ENCODE assay signal across 10 cellular contexts in the genomic region with DNA sequence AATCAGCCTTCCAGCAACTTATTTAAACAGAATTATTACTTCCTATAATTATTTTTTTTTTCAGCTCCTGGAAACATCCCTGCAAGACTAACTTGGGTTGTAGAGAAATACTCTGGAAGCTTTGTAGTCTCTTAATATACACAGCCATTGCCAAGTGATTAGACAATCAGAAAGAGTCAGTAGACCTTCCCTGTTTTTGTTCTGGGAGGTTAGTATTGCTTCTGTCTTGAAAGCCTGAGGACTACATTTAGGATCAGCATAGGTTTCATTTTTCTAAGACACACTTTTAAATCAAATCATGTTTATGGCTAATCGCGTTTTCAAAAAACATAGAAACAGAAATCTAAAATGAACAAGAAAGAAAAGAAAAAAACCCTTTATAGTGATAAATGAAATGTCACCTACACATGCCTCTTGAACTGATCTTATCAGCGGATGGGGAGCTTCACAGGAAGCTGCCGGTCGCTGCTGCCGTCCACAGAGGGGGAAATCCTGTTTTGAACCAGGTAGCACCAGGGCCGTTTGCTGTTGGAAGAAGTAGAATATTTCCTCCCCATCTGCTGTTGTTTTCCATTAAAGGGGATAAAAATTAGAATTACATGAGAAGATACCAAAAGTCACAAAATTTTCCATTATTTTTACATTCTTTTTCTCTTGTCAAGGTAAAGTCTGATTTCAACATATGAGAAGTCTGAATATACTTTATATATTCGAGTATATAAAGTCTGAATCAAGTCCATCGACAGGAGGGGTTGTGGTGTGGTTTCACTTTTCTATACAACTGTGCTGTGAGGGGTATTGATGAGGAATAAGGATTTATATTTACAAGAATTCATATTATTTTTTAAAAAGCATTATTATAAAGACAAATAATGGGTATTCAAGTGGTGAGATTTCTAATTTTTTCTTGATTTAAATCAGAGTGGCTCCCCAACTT.
DNase-seq lines count a peak whose midpoint lies in the region; ATAC-seq and TF ChIP-seq lines count a peak whose summit lies in the region.
"Had no signal": no experiment of that assay in that cellular context is flagged by ENCODE, and none has a peak within 500 bp of the region (broad histone marks: within the 10 kb centered on the region; RNA-seq: fewer than 3 reads in every experiment).

No MANE protein-coding gene starts in this region.

- no peak overlapping the region for H3K4me3 ChIP-seq in SK-N-SH (ENCODE audit: low read depth in 2 of 2, low read length in 1 of 2)
- no peak overlapping the region for H3K4me3 ChIP-seq in ovary
- no peak overlapping the region for H3K4me3 ChIP-seq in testis
- no peak overlapping the region for H3K4me3 ChIP-seq in foreskin fibroblast (ENCODE audit: low read depth in 1 of 2, low read length in 2 of 2)

- H3K9me2 ChIP-seq in SK-N-SH, result no peaks in the 10 kb centered on the region

- DNase-seq in SK-N-SH (peak; percentile 51), ovary (no peak), testis (no peak), foreskin fibroblast (no peak), pons (ENCODE audit: low spot score) (no peak)
- DNase-seq in activated T-helper 9 cell treated with anti-CD3 and anti-CD28 coated beads, Interleukin-2, amount 50 U/mL, for 16 hours (ENCODE audit: low read depth), result peak; percentile 27
- DNase-seq: NCI-H748 treated with DMSO at 0.1 percent for 48 hours, upper lobe of left lung had no signal

- H3K27me3 ChIP-seq in SK-N-SH (ENCODE audit: insufficient read depth) (no peaks in the 10 kb centered on the region), ovary (no peaks in the 10 kb centered on the region), testis (no peaks in the 10 kb centered on the region)
- H3K27me3 ChIP-seq: upper lobe of left lung had no signal

- H3K9me3 ChIP-seq in SK-N-SH (no peaks in the 10 kb centered on the region), ovary (no peaks in the 10 kb centered on the region), testis (no peaks in the 10 kb centered on the region)
- H3K9me3 ChIP-seq: upper lobe of left lung had no signal

- H3K4me2 ChIP-seq in SK-N-SH, result no peak overlapping the region

- WGBS in SK-N-SH (ENCODE audit: low lambda C conversion rate), result 58% methylated on average over 9 of the region's 9 CpGs
- WGBS in ovary, 3 donors, result 44 to 48% (median 47%) methylated on average over 9 of the region's 9 CpGs
- WGBS in testis, 2 donors, result 69 to 74% methylated on average over 9 of the region's 9 CpGs

- no peaks in the 10 kb centered on the region for H3F3A ChIP-seq in SK-N-SH (replicated peaks; ENCODE audit: insufficient read depth)

- TF ChIP-seq CTCF in SK-N-SH (IDR thresholded peaks at IDR 0.05) (no peak), ovary (IDR thresholded peaks at IDR 0.05) (no peak), testis (IDR thresholded peaks at IDR 0.05) (no peak), foreskin fibroblast (IDR thresholded peaks at IDR 0.05; ENCODE audit: low read depth, low read length) (no peak)

- ATAC-seq in SK-N-SH treated with all-trans-retinoic acid at 6 μM for 48 hours, result no peak
- no peak for ATAC-seq in GM21447 (IDR thresholded peaks at IDR 0.05; ENCODE audit: unreplicated experiment)

- no peak overlapping the region for H3K9ac ChIP-seq in SK-N-SH

- no peaks in the 10 kb centered on the region for H4K20me1 ChIP-seq in SK-N-SH (ENCODE audit: insufficient read depth)

- H3K36me3 ChIP-seq in SK-N-SH (replicated peaks in 1 of 2; ENCODE audit: control insufficient read depth in 1 of 2, insufficient read depth in 2 of 2, low read length in 1 of 2) (no peaks in the 10 kb centered on the region), ovary (no peaks in the 10 kb centered on the region), testis (ENCODE audit: low read depth, missing control alignments) (no peaks in the 10 kb centered on the region)
- H3K36me3 ChIP-seq: upper lobe of left lung had no signal

- no peak overlapping the region for H2AFZ ChIP-seq in SK-N-SH (ENCODE audit: low read depth)

- TF ChIP-seq POLR2A in ovary (IDR thresholded peaks at IDR 0.05) (no peak), testis (IDR thresholded peaks at IDR 0.05) (no peak)

- intact Hi-C loops in ovary (cut with DNase I), result loop anchor here in 1 of 4 donors (10.0 kb wide), 1 partner anchor 62 kb away; no protein-coding TSS in a partner anchor
- intact Hi-C loops in testis (cut with DNase I; ENCODE audit: low total_unique reads), result no loop called here

- TF ChIP-seq RAD21 in SK-N-SH (IDR thresholded peaks at IDR 0.05; ENCODE audit: low read length), result no peak

- TF ChIP-seq EP300 in SK-N-SH (IDR thresholded peaks at IDR 0.05; ENCODE audit: borderline replicate concordance in 1 of 2, low read depth in 1 of 2, low read length in 1 of 2) (no peak), ovary (IDR thresholded peaks at IDR 0.05) (no peak)

- peaks cover 0 to 39% of the 10 kb centered on the region in 2 experiments; a peak in 3 of 4 replicates for H3K4me1 ChIP-seq in SK-N-SH (ENCODE audit: control insufficient read depth in 1 of 2, insufficient read depth in 2 of 2, low read depth in 1 of 2, low read length in 1 of 2)
- peaks cover 17% of the 10 kb centered on the region for H3K4me1 ChIP-seq in ovary (ENCODE audit: insufficient read depth)
- peaks cover 41% of the 10 kb centered on the region for H3K4me1 ChIP-seq in testis

- POLR2A ChIA-PET in SK-N-SH (lab: Yijun Ruan, JAX), result interaction anchor here (0.5 kb wide), 1 partner anchor 45 kb away, joined by 3 read pairs; no protein-coding TSS in a partner anchor

- H3K79me2 ChIP-seq in SK-N-SH (ENCODE audit: insufficient read depth), result no peaks in the 10 kb centered on the region

- CTCF ChIA-PET in SK-N-SH (lab: Yijun Ruan, JAX), result interaction anchor here (0.8 kb wide), 1 partner anchor 49 kb away, joined by 3 read pairs; no protein-coding TSS in a partner anchor

- H3K27ac ChIP-seq in SK-N-SH (ENCODE audit: low read depth in 2 of 2, low read length in 1 of 2), result peak overlapping the region in 1 of 2 experiments; percentile 77; a peak in 2 of 4 replicates
- H3K27ac ChIP-seq in ovary, result peak overlapping the region; percentile 78 to 95
- H3K27ac ChIP-seq in testis, result peak overlapping the region; percentile 84 to 88

TF ChIP-seq in SK-N-SH, 30 proteins besides CTCF, POLR2A, EP300 and RAD21:
- TF ChIP-seq MEF2A (IDR thresholded peaks at IDR 0.05; ENCODE audit: borderline replicate concordance, low read depth) (no peak), GATA2 (CRISPR knock-in tag; IDR thresholded peaks at IDR 0.05) (peak; percentile 85)

TF ChIP-seq in SK-N-SH treated with all-trans-retinoic acid at 6 μM for 48 hours, 23 proteins besides CTCF, POLR2A, EP300 and RAD21:
- no peak for TF ChIP-seq GLIS3 (CRISPR knock-in tag; IDR thresholded peaks at IDR 0.05)
- TF ChIP-seq ISL1 (CRISPR knock-in tag; IDR thresholded peaks at IDR 0.05), result no peak
- TF ChIP-seq BACH2 (CRISPR knock-in tag; IDR thresholded peaks at IDR 0.05; ENCODE audit: borderline replicate concordance), result no peak
- TF ChIP-seq CSDC2 (CRISPR knock-in tag; IDR thresholded peaks at IDR 0.05), result no peak
- TF ChIP-seq TCF4 (CRISPR knock-in tag; IDR thresholded peaks at IDR 0.05; ENCODE audit: borderline replicate concordance), result no peak
- no peak for TF ChIP-seq ZC3H10 (CRISPR knock-in tag; IDR thresholded peaks at IDR 0.05)
- TF ChIP-seq ZFP3 (CRISPR knock-in tag; IDR thresholded peaks at IDR 0.05), result no peak
- no peak for TF ChIP-seq ZFP30 (CRISPR knock-in tag; IDR thresholded peaks at IDR 0.05)
- TF ChIP-seq, protein P1, sequence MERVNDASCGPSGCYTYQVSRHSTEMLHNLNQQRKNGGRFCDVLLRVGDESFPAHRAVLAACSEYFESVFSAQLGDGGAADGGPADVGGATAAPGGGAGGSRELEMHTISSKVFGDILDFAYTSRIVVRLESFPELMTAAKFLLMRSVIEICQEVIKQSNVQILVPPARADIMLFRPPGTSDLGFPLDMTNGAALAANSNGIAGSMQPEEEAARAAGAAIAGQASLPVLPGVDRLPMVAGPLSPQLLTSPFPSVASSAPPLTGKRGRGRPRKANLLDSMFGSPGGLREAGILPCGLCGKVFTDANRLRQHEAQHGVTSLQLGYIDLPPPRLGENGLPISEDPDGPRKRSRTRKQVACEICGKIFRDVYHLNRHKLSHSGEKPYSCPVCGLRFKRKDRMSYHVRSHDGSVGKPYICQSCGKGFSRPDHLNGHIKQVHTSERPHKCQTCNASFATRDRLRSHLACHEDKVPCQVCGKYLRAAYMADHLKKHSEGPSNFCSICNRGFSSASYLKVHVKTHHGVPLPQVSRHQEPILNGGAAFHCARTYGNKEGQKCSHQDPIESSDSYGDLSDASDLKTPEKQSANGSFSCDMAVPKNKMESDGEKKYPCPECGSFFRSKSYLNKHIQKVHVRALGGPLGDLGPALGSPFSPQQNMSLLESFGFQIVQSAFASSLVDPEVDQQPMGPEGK (CRISPR knock-in tag; IDR thresholded peaks at IDR 0.05; ENCODE audit: borderline replicate concordance), result no peak
- TF ChIP-seq ESRRG (CRISPR knock-in tag; IDR thresholded peaks at IDR 0.05), result no peak
- TF ChIP-seq TOX (CRISPR knock-in tag; IDR thresholded peaks at IDR 0.05; ENCODE audit: borderline replicate concordance), result no peak
- no peak for TF ChIP-seq ZNF565 (CRISPR knock-in tag; conservative IDR thresholded peaks at IDR 0.05; ENCODE audit: low read depth)
- TF ChIP-seq, protein P2, sequence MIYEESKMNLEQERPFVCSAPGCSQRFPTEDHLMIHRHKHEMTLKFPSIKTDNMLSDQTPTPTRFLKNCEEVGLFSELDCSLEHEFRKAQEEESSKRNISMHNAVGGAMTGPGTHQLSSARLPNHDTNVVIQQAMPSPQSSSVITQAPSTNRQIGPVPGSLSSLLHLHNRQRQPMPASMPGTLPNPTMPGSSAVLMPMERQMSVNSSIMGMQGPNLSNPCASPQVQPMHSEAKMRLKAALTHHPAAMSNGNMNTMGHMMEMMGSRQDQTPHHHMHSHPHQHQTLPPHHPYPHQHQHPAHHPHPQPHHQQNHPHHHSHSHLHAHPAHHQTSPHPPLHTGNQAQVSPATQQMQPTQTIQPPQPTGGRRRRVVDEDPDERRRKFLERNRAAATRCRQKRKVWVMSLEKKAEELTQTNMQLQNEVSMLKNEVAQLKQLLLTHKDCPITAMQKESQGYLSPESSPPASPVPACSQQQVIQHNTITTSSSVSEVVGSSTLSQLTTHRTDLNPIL (CRISPR knock-in tag; IDR thresholded peaks at IDR 0.05; ENCODE audit: low read depth), result no peak
- no peak for TF ChIP-seq SNAI2 (CRISPR knock-in tag; IDR thresholded peaks at IDR 0.05)
- TF ChIP-seq ZNF8 (CRISPR knock-in tag; IDR thresholded peaks at IDR 0.05), result no peak

Comparison
In these comparisons a context has a peak if more than half of its experiments do, and no peak if none do; other contexts are left out.
1. DNase-seq: peak in SK-N-SH (single experiment) and activated T-helper 9 cell treated with anti-CD3 and anti-CD28 coated beads, Interleukin-2, amount 50 U/mL, for 16 hours (single experiment); none in ovary (0 of 5), testis (single experiment), foreskin fibroblast (0 of 2) and pons (single experiment).